ENCODE assay signal across 8 cellular contexts in the genomic region with DNA sequence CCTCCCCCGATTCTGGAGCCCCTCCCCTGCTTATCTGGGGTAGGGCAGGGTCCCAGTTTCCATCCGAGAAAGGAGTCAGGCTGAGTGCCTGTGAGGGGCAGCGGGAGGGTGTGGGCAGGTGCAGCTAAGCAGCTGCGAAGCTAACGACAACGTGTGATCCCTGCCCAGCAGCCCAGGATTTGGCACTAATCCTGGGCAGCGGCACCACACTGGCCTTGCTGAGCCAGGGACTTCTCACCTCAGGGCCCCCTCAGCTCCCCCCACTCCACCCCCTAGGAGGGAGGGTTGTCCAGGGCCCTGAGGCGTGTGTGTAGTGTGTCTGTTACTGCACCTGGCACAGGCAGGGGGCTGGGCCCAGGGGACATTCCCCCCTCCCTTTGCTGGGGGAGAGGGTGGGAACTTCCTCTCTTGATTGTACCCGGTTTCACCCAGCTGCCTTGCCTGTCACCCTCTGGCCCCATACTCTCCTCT. TPM values are rescaled to one million over a fixed set of nuclear protein-coding genes. Genes with fewer than 3 reads are reported as not detected.
DNase-seq lines count a peak whose midpoint lies in the region; ATAC-seq, FAIRE-seq and TF ChIP-seq lines count a peak whose summit lies in the region.

No MANE protein-coding gene starts in this region.

- ATAC-seq in GM21825 (IDR thresholded peaks at IDR 0.05; ENCODE audit: unreplicated experiment) (peak; percentile 66), gastroesophageal sphincter (no peak)

- WGBS in gastroesophageal sphincter (ENCODE audit: low coverage in 1 of 2), 2 donors = no CpG with 5 or more reads among the region's 9 CpGs
- WGBS in thymus = 6% methylated on average over 9 of the region's 9 CpGs

- H3K27ac ChIP-seq in gastroesophageal sphincter (peak overlapping the region; percentile 7 to 83 (median 70)), thymus (ENCODE audit: low read depth) (peak overlapping the region; percentile 66), caudate nucleus (ENCODE audit: low read depth, low read length) (no peak overlapping the region)

- no peak for TF ChIP-seq EP300 in gastroesophageal sphincter (IDR thresholded peaks at IDR 0.05)

- TF ChIP-seq POLR2A in gastroesophageal sphincter (IDR thresholded peaks at IDR 0.05) = no peak

- H3K4me3 ChIP-seq in gastroesophageal sphincter (peak overlapping the region in 1 of 2 donors; percentile 40), thymus (ENCODE audit: low read length) (peak overlapping the region; percentile 48)

- DNase-seq in D721Med (ENCODE audit: insufficient read length, low spot score) (peak; percentile 42), NCI-H2081 treated with DMSO at 0.1 percent for 48 hours (lab: John Stamatoyannopoulos, UW) (peak; percentile 72), caudate nucleus (lab: John Stamatoyannopoulos, UW) (no peak), LoVo (ENCODE audit: low spot score) (no peak)
- no peak for DNase-seq in activated CD8-positive, alpha-beta memory T cell treated with anti-CD3 and anti-CD28 coated beads, Interleukin-2, amount 50 U/mL, for 4 hours

- TF ChIP-seq CTCF in D721Med (IDR thresholded peaks at IDR 0.05; ENCODE audit: insufficient read depth, missing control alignments) (no peak), gastroesophageal sphincter (IDR thresholded peaks at IDR 0.05) (no peak)

- no peaks in the 10 kb centered on the region for H3K27me3 ChIP-seq in gastroesophageal sphincter
- H3K27me3 ChIP-seq in thymus (ENCODE audit: control insufficient read depth, insufficient read depth) = no peaks in the 10 kb centered on the region

- no peak for FAIRE-seq in D721Med (lab: Jason Lieb, UNC)

- peaks cover 0 to 43% (median 31%) of the 10 kb centered on the region in 3 donors for H3K4me1 ChIP-seq in gastroesophageal sphincter
- H3K4me1 ChIP-seq in thymus (ENCODE audit: control insufficient read depth, insufficient read depth, low read length) = peaks cover 32% of the 10 kb centered on the region

- H3K9me3 ChIP-seq in gastroesophageal sphincter = no peaks in the 10 kb centered on the region
- no peaks in the 10 kb centered on the region for H3K9me3 ChIP-seq in thymus (ENCODE audit: control insufficient read depth)

- peaks cover 0 to 36% of the 10 kb centered on the region in 2 donors for H3K36me3 ChIP-seq in gastroesophageal sphincter
- H3K36me3 ChIP-seq in thymus (ENCODE audit: control insufficient read depth, insufficient read depth) = peaks cover 38% of the 10 kb centered on the region

RNA-seq across cellular contexts. Expression of gene SMIM41, which starts 1.8 kb away (rescaled TPM):
- total RNA-seq in gastroesophageal sphincter = 10 to 100 TPM in 1 of 4 donors, 1 to 10 TPM in 3; 4.0 to 12.8 (median 4.6) TPM
- 0.14 TPM for polyA plus RNA-seq in thymus

RNA-seq across cellular contexts. Expression of gene ATG101, which starts 11.5 kb away (rescaled TPM):
- total RNA-seq in gastroesophageal sphincter = 10 to 100 TPM; 36.7 to 60.2 (median 52.6) TPM
- 36.7 TPM for polyA plus RNA-seq in thymus

RNA-seq across cellular contexts. Expression of gene NR4A1, which starts 30.1 kb away (rescaled TPM):
- 10 to 100 TPM; 29.9 to 67.2 (median 35.2) TPM for total RNA-seq in gastroesophageal sphincter
- 106 TPM for polyA plus RNA-seq in thymus

Comparison
In these comparisons a context has a peak if more than half of its experiments do, and no peak if none do; other contexts are left out.
1. DNase-seq: peak in D721Med (single experiment) and NCI-H2081 treated with DMSO at 0.1 percent for 48 hours (single experiment); none in caudate nucleus (0 of 61), LoVo (single experiment) and activated CD8-positive, alpha-beta memory T cell treated with anti-CD3 and anti-CD28 coated beads, Interleukin-2, amount 50 U/mL, for 4 hours (single experiment).